Comparison of ENCODE assay signal across 2 cellular contexts in genomic region chr20:61444637-61445036, GRCh38.
TF ChIP-seq lines count a peak whose summit lies in the region.

No MANE protein-coding gene starts in this region.

TF ChIP-seq in K562, 482 proteins besides CTCF, POLR2A, EP300 and RAD21:
- no peak for TF ChIP-seq HLTF (IDR thresholded peaks at IDR 0.05)
- TF ChIP-seq KLF16 (IDR thresholded peaks at IDR 0.05): no peak
- no peak for TF ChIP-seq FOXK2 (conservative IDR thresholded peaks at IDR 0.05 in 1 of 2, IDR thresholded peaks at IDR 0.05 in 1 of 2; ENCODE audit: low read depth in 2 of 2)
- TF ChIP-seq RBM17 (IDR thresholded peaks at IDR 0.05; ENCODE audit: borderline replicate concordance, low read depth, low read length): no peak
- TF ChIP-seq ZNF165 (CRISPR knock-in tag; IDR thresholded peaks at IDR 0.05; ENCODE audit: borderline replicate concordance): no peak

TF ChIP-seq in H1, 55 proteins besides CTCF, POLR2A, EP300 and RAD21:
- TF ChIP-seq MAX (IDR thresholded peaks at IDR 0.05) (no peak), KDM5A (IDR thresholded peaks at IDR 0.05; ENCODE audit: low read length) (no peak), TCF12 (IDR thresholded peaks at IDR 0.05; ENCODE audit: low read depth, low read length) (no peak), POLR2AphosphoS5 (IDR thresholded peaks at IDR 0.05; ENCODE audit: low read depth, low read length) (no peak)
